ENCODE assay signal across 8 cellular contexts in genomic region chr14:50532502-50533313, GRCh38. TPM values are rescaled to one million over a fixed set of nuclear protein-coding genes. Genes with fewer than 3 reads are reported as not detected.
DNase-seq lines count a peak whose midpoint lies in the region; ATAC-seq and TF ChIP-seq lines count a peak whose summit lies in the region.

Gene MAP4K5, minus strand, starts transcription at chr14:50532569. Its CDS starts 520 bp downstream, at chr14:50532049.

- intact Hi-C loops in natural killer cell (cut with micrococcal nuclease): loop anchor here (1.0 to 5.0 kb wide), 7 partner anchors 166 to 680 kb away; partner anchors contain the start of genes DMAC2L, L2HGDH, NEMF and SOS2

- H3F3A ChIP-seq in GM23248 (ENCODE audit: insufficient read depth): peaks cover 40% of the 10 kb centered on the region

- ATAC-seq in activated T-helper 17 cell treated with anti-CD3 and anti-CD28 coated beads, Interleukin-2, amount 50 U/mL, for 72 hours (replicated peaks): peak; percentile 97
- ATAC-seq in natural killer cell: peak; percentile 93 to 98 (median 97)

- H3K27me3 ChIP-seq in GM23248 (replicated peaks; ENCODE audit: insufficient read depth): no peaks in the 10 kb centered on the region

- H2AFZ ChIP-seq in GM23248: peak within 1 kb of the TSS; percentile 86

- H3K4me1 Mint-ChIP-seq in activated T-helper 17 cell treated with anti-CD3 and anti-CD28 coated beads, Interleukin-2, amount 50 U/mL, for 72 hours: peaks cover 30% of the 10 kb centered on the region
- peaks cover 43 to 45% of the 10 kb centered on the region in 2 donors for H3K4me1 Mint-ChIP-seq in natural killer cell

- peaks cover 6% of the 10 kb centered on the region for H3K36me3 Mint-ChIP-seq in activated T-helper 17 cell treated with anti-CD3 and anti-CD28 coated beads, Interleukin-2, amount 50 U/mL, for 72 hours (ENCODE audit: low read depth)
- no peaks in the 10 kb centered on the region for H3K36me3 Mint-ChIP-seq in natural killer cell

- H3K27ac ChIP-seq in GM23248: peak within 1 kb of the TSS; percentile 86

- H3K79me2 ChIP-seq in GM23248 (ENCODE audit: insufficient read depth): peaks cover 46% of the 10 kb centered on the region

- peak within 1 kb of the TSS; percentile 88 for H3K4me3 Mint-ChIP-seq in activated T-helper 17 cell treated with anti-CD3 and anti-CD28 coated beads, Interleukin-2, amount 50 U/mL, for 72 hours
- H3K4me3 Mint-ChIP-seq in natural killer cell: peak within 1 kb of the TSS; percentile 94

- H3K9me2 ChIP-seq in GM23248 (ENCODE audit: insufficient read depth): no peaks in the 10 kb centered on the region

- H3K36me3 ChIP-seq in GM23248 (ENCODE audit: low read depth): no peaks in the 10 kb centered on the region

- H3K9me3 Mint-ChIP-seq in activated T-helper 17 cell treated with anti-CD3 and anti-CD28 coated beads, Interleukin-2, amount 50 U/mL, for 72 hours: no peaks in the 10 kb centered on the region
- no peaks in the 10 kb centered on the region for H3K9me3 Mint-ChIP-seq in natural killer cell

- no peaks in the 10 kb centered on the region for H4K20me1 ChIP-seq in GM23248 (ENCODE audit: insufficient read depth)

- 3 to 5% methylated on average over 40 to 51 of the region's 61 CpGs for WGBS in GM23248 (ENCODE audit: low coverage in 1 of 2, low lambda C conversion rate in 2 of 2, missing lambda C conversion rate in 2 of 2), 2 experiments

- H3K27ac Mint-ChIP-seq in activated T-helper 17 cell treated with anti-CD3 and anti-CD28 coated beads, Interleukin-2, amount 50 U/mL, for 72 hours: peak within 1 kb of the TSS; percentile 90
- peak within 1 kb of the TSS; percentile 82 for H3K27ac Mint-ChIP-seq in natural killer cell

- TF ChIP-seq CTCF in fibroblast of mammary gland (conservative IDR thresholded peaks at IDR 0.05; ENCODE audit: control insufficient read depth, insufficient read depth, low read depth, low read length) (peak; percentile 61), natural killer cell (IDR thresholded peaks at IDR 0.05) (peak; percentile 73)

- H3K9ac ChIP-seq in GM23248: peak within 1 kb of the TSS; percentile 97

- in situ Hi-C loops in GM23248 (cut with MboI): loop anchor here (10.0 to 25.0 kb wide), 2 partner anchors 208 to 670 kb away; partner anchors contain the start of gene NEMF

- peak; percentile 91 for DNase-seq in EL
- peak; percentile 98 for DNase-seq in GM23248
- peak; percentile 81 to 83 for DNase-seq in Kasumi-1 (lab: John Stamatoyannopoulos, UW)
- peak; percentile 85 for DNase-seq in RPMI7951 (ENCODE audit: low read depth)
- DNase-seq in fibroblast of mammary gland (ENCODE audit: low read depth): peak; percentile 86
- peak; percentile 87 for DNase-seq in natural killer cell
- DNase-seq in stimulated activated naive CD4-positive, alpha-beta T cell (lab: John Stamatoyannopoulos, UW): peak; percentile 73 to 85 (median 79)

- no peaks in the 10 kb centered on the region for H3K9me3 ChIP-seq in GM23248 (ENCODE audit: low read depth)

- no peaks in the 10 kb centered on the region for H3K27me3 Mint-ChIP-seq in activated T-helper 17 cell treated with anti-CD3 and anti-CD28 coated beads, Interleukin-2, amount 50 U/mL, for 72 hours
- peaks cover 3 to 12% of the 10 kb centered on the region in 2 donors for H3K27me3 Mint-ChIP-seq in natural killer cell (ENCODE audit: low read depth in 2 of 2)

- peaks cover 25% of the 10 kb centered on the region for H3K4me1 ChIP-seq in GM23248 (ENCODE audit: insufficient read depth)

- H3K4me3 ChIP-seq in GM23248 (peak within 1 kb of the TSS; percentile 94), fibroblast of mammary gland (ENCODE audit: control insufficient read depth, low read depth, low read length) (peak within 1 kb of the TSS; percentile 87)

- H3K4me2 ChIP-seq in GM23248 (ENCODE audit: unreplicated experiment): peak within 1 kb of the TSS; percentile 97

RNA-seq across cellular contexts. Expression of gene MAP4K5, which starts in this region (rescaled TPM):
- 166 and 194 TPM in 2 replicates for total RNA-seq in GM23248 (2014; rRNA removed; shearing (Covaris generic))
- polyA plus RNA-seq in GM23248 (2016; fragmentation: Nextera tagmentation; extraction: Ambion mirVana): 98.0 and 101 TPM in 2 replicates
- total RNA-seq in RPMI7951 (2014; rRNA removed; shearing (Covaris generic)): 30.5 and 51.4 TPM in 2 replicates
- 10 to 100 TPM; 17.9 to 22.3 TPM for total RNA-seq in activated T-helper 17 cell treated with anti-CD3 and anti-CD28 coated beads, Interleukin-2, amount 50 U/mL, for 72 hours
- total RNA-seq in natural killer cell: 10 to 100 TPM; 63.3 to 74.6 (median 65.9) TPM

Comparison
In these comparisons a context has a peak if more than half of its experiments do, and no peak if none do; other contexts are left out.
1. Peak in every context shown above with its lines: DNase-seq, ATAC-seq, H3K4me3 ChIP-seq and H3K27ac ChIP-seq.